8 cellular contexts compared by ENCODE assay signal in genomic region chr11:561148-562003, GRCh38. TPM values are rescaled to one million over a fixed set of nuclear protein-coding genes. Genes with fewer than 3 reads are reported as not detected.
DNase-seq lines count a peak whose midpoint lies in the region; ATAC-seq and TF ChIP-seq lines count a peak whose summit lies in the region.

No MANE protein-coding gene starts in this region.

- no peak for DNase-seq in AG04449 (ENCODE audit: low read depth, low spot score)
- no peak for DNase-seq in OCI-LY7 (ENCODE audit: low spot score)
- peak; percentile 90 for DNase-seq in mucosa of gallbladder (ENCODE audit: low spot score)
- DNase-seq in NCI-H187 (lab: John Stamatoyannopoulos, UW) = no peak
- no peak for DNase-seq in epidermal melanocyte (ENCODE audit: insufficient read length, low spot score)

- no peak for TF ChIP-seq CTCF in AG04449 (IDR thresholded peaks at IDR 0.05; ENCODE audit: insufficient read depth, low read length, missing control alignments)
- TF ChIP-seq CTCF in OCI-LY7 (conservative IDR thresholded peaks at IDR 0.05; ENCODE audit: low read length) = no peak

- POLR2A ChIA-PET in AG04449 (lab: Yijun Ruan, JAX) = interaction anchor here (0.6 kb wide), 1 partner anchor 14 kb away, joined by 4 read pairs; the partner anchor contains the start of gene PHRF1
- POLR2A ChIA-PET in OCI-LY7 (lab: Charles Lee) = interaction anchor here (0.5 to 1.0 kb wide), 2 partner anchors 14 to 206 kb away, joined by 3 read pairs; no protein-coding TSS in a partner anchor

- H3K27ac ChIP-seq in OCI-LY7 (ENCODE audit: low read depth, low read length, poor library complexity, severe bottlenecking) = no peak overlapping the region

- H3K4me1 Mint-ChIP-seq in dendritic cell treated with granulocyte-macrophage colony-stimulating factor and Interleukin-4, amounts not matched to agents 40 ng/mL and 50 ng/mL, for 4 days (ENCODE audit: low read depth) = peaks cover 36% of the 10 kb centered on the region

- peak overlapping the region; percentile 78 for H3K4me3 Mint-ChIP-seq in dendritic cell treated with granulocyte-macrophage colony-stimulating factor and Interleukin-4, amounts not matched to agents 40 ng/mL and 50 ng/mL, for 4 days

- H2AFZ ChIP-seq in OCI-LY7 (ENCODE audit: low read length) = peak overlapping the region; percentile 35; the same call in 1 of the 2 replicates

- no TSS peak for BruUV-seq in OCI-LY7 (replicated peaks; lab: Mats Ljungman, UMichigan)

- H3K36me3 ChIP-seq in OCI-LY7 (ENCODE audit: insufficient read depth, low read length) = no peaks in the 10 kb centered on the region

- no peaks in the 10 kb centered on the region for H3K9me3 Mint-ChIP-seq in dendritic cell treated with granulocyte-macrophage colony-stimulating factor and Interleukin-4, amounts not matched to agents 40 ng/mL and 50 ng/mL, for 4 days

- peak overlapping the region; percentile 49 for H3K27ac Mint-ChIP-seq in dendritic cell treated with granulocyte-macrophage colony-stimulating factor and Interleukin-4, amounts not matched to agents 40 ng/mL and 50 ng/mL, for 4 days

- peaks cover 27% of the 10 kb centered on the region for H3K36me3 Mint-ChIP-seq in dendritic cell treated with granulocyte-macrophage colony-stimulating factor and Interleukin-4, amounts not matched to agents 40 ng/mL and 50 ng/mL, for 4 days (ENCODE audit: low read depth)

- no peaks in the 10 kb centered on the region for H3K9me2 ChIP-seq in OCI-LY7 (ENCODE audit: insufficient read depth, low read length)

- intact Hi-C loops in OCI-LY7 (cut with micrococcal nuclease; ENCODE audit: unreplicated experiment) = loop anchor here (1.0 kb wide), 1 partner anchor 18 kb away; no protein-coding TSS in a partner anchor
- intact Hi-C loops in dendritic cell treated with granulocyte-macrophage colony-stimulating factor and Interleukin-4, amounts not matched to agents 40 ng/mL and 50 ng/mL, for 4 days (cut with micrococcal nuclease) = no loop called here

- CTCF ChIA-PET in AG04449 (lab: Yijun Ruan, JAX) = no interaction called here
- CTCF ChIA-PET in OCI-LY7 (lab: Charles Lee; ENCODE audit: unreplicated experiment) = interaction anchor here (0.5 kb wide), 1 partner anchor 161 kb away, joined by 4 read pairs; no protein-coding TSS in a partner anchor

- ATAC-seq in GM18517 (IDR thresholded peaks at IDR 0.05; ENCODE audit: unreplicated experiment) (peak; percentile 34), HG03025 (IDR thresholded peaks at IDR 0.05; ENCODE audit: low FRiP score, unreplicated experiment) (peak; percentile 27)

- H3K27me3 Mint-ChIP-seq in dendritic cell treated with granulocyte-macrophage colony-stimulating factor and Interleukin-4, amounts not matched to agents 40 ng/mL and 50 ng/mL, for 4 days = peaks cover 36% of the 10 kb centered on the region

- H3K4me3 ChIP-seq in AG04449 (ENCODE audit: low read depth, low read length) (peak overlapping the region; percentile 66), OCI-LY7 (ENCODE audit: low read depth, low read length, poor library complexity, severe bottlenecking) (peak overlapping the region; percentile 86)

- peak overlapping the region; percentile 97 for H3K4me2 ChIP-seq in OCI-LY7 (ENCODE audit: low read length)

- no peaks in the 10 kb centered on the region for H4K20me1 ChIP-seq in OCI-LY7 (ENCODE audit: insufficient read depth, low read length)

- H3K9me3 ChIP-seq in OCI-LY7 (ENCODE audit: low read length) = no peaks in the 10 kb centered on the region

- peaks cover 21% of the 10 kb centered on the region for H3K4me1 ChIP-seq in OCI-LY7 (ENCODE audit: insufficient read depth, low read length, poor library complexity, severe bottlenecking)

- H3K79me2 ChIP-seq in OCI-LY7 (ENCODE audit: insufficient read depth, low read depth, low read length) = no peaks in the 10 kb centered on the region

RNA-seq across cellular contexts. Expression of gene RASSF7, which starts 0.6 kb away (rescaled TPM):
- total RNA-seq in OCI-LY7 (2014; rRNA removed; shearing (Covaris generic)) = 18.0 and 22.1 TPM in 2 replicates
- 11.8 and 15.1 TPM in 2 replicates for total RNA-seq in OCI-LY7 (2022)
- 179 TPM for total RNA-seq in mucosa of gallbladder

RNA-seq across cellular contexts. Expression of gene LMNTD2, which starts 0.8 kb away (rescaled TPM):
- total RNA-seq in OCI-LY7 (2014; rRNA removed; shearing (Covaris generic)) = 4.7 and 7.5 TPM in 2 replicates
- total RNA-seq in OCI-LY7 (2022) = 16.9 and 17.7 TPM in 2 replicates
- 7.5 TPM for total RNA-seq in mucosa of gallbladder

RNA-seq across cellular contexts. Expression of gene PHRF1, which starts 14.9 kb away (rescaled TPM):
- 23.3 and 25.6 TPM in 2 replicates for total RNA-seq in OCI-LY7 (2014; rRNA removed; shearing (Covaris generic))
- total RNA-seq in OCI-LY7 (2022) = 43.8 and 45.4 TPM in 2 replicates
- total RNA-seq in mucosa of gallbladder = 38.1 TPM

RNA-seq across cellular contexts. Expression of gene LRRC56, which starts 24.0 kb away (rescaled TPM):
- total RNA-seq in OCI-LY7 (2014; rRNA removed; shearing (Covaris generic)) = 1.2 and 1.6 TPM in 2 replicates
- 1.5 and 2.5 TPM in 2 replicates for total RNA-seq in OCI-LY7 (2022)
- total RNA-seq in mucosa of gallbladder = 9.4 TPM

RNA-seq across cellular contexts. Expression of gene HRAS, which starts 26.0 kb away (rescaled TPM):
- 53.0 and 67.8 TPM in 2 replicates for total RNA-seq in OCI-LY7 (2014; rRNA removed; shearing (Covaris generic))
- total RNA-seq in OCI-LY7 (2022) (40.1 and 46.9 TPM in 2 replicates), mucosa of gallbladder (51.1 TPM)
